8 cellular contexts compared by ENCODE assay signal in genomic region chr9:137029058-137029922, GRCh38.
A peak's percentile ranks its signal among the peaks of the same experiment; 100 is the strongest.
DNase-seq lines count a peak whose midpoint lies in the region; ATAC-seq and FAIRE-seq lines count a peak whose summit lies in the region.

No MANE protein-coding gene starts in this region.

- ATAC-seq in memory B cell (ENCODE audit: low read depth) (peak; percentile 31), GM21825 (IDR thresholded peaks at IDR 0.05; ENCODE audit: unreplicated experiment) (no peak)

- DNase-seq in AML-193 (lab: John Stamatoyannopoulos, UW) (peak; percentile 73 to 78), GM19239 (ENCODE audit: insufficient read length, low spot score) (peak; percentile 91), NCI-H2227 (lab: John Stamatoyannopoulos, UW; ENCODE audit: unreplicated experiment) (peak; percentile 63), memory B cell (ENCODE audit: low spot score in 2 of 2) (peak; percentile 81 to 94)
- peak; percentile 69 for DNase-seq in activated CD4-positive, alpha-beta T cell treated with anti-CD3 and anti-CD28 coated beads, Interleukin-2, amount 50 U/mL, for 1 hour
- DNase-seq in stimulated activated CD8-positive, alpha-beta memory T cell treated with anti-CD3 and anti-CD28 coated beads, Interleukin-12 subunit alpha, Interleukin-12 subunit beta, amount 100 ng/mL, for 1 hour (ENCODE audit: low read depth): peak; percentile 50

- peak overlapping the region; percentile 14 for H3K27ac Mint-ChIP-seq in memory B cell

- peak overlapping the region; percentile 58 to 67 for H3K4me3 ChIP-seq in duodenal mucosa (ENCODE audit: low read depth in 1 of 2, low read length in 2 of 2)

- H3K27me3 Mint-ChIP-seq in memory B cell: no peaks in the 10 kb centered on the region

- H3K4me1 ChIP-seq in duodenal mucosa (ENCODE audit: control insufficient read depth in 1 of 2, insufficient read depth in 2 of 2, low read length in 2 of 2): peaks cover 41 to 66% of the 10 kb centered on the region in 2 donors

- no peaks in the 10 kb centered on the region for H3K9me3 ChIP-seq in duodenal mucosa (ENCODE audit: control insufficient read depth in 1 of 2, low read length in 2 of 2)

- peak; percentile 91 for FAIRE-seq in GM19239 (lab: Jason Lieb, UNC)

- no peaks in the 10 kb centered on the region for H3K36me3 Mint-ChIP-seq in memory B cell

- peaks cover 41% of the 10 kb centered on the region for H3K4me1 Mint-ChIP-seq in memory B cell

- peak overlapping the region in 1 of 2 donors; percentile 12 for H3K9ac ChIP-seq in duodenal mucosa (ENCODE audit: low read depth in 1 of 2, low read length in 2 of 2)

- no peak overlapping the region for H3K27ac ChIP-seq in duodenal mucosa (ENCODE audit: low read depth, low read length)

- H3K36me3 ChIP-seq in duodenal mucosa (ENCODE audit: control insufficient read depth in 1 of 2, insufficient read depth in 2 of 2, low read length in 2 of 2): no peaks in the 10 kb centered on the region

- H3K27me3 ChIP-seq in duodenal mucosa (ENCODE audit: control insufficient read depth in 1 of 2, insufficient read depth in 2 of 2, low read length in 2 of 2): no peaks in the 10 kb centered on the region

- peak overlapping the region; percentile 82 for H3K4me3 Mint-ChIP-seq in memory B cell

- H3K9me3 Mint-ChIP-seq in memory B cell: no peaks in the 10 kb centered on the region
